8 cellular contexts compared by ENCODE assay signal in the genomic region with DNA sequence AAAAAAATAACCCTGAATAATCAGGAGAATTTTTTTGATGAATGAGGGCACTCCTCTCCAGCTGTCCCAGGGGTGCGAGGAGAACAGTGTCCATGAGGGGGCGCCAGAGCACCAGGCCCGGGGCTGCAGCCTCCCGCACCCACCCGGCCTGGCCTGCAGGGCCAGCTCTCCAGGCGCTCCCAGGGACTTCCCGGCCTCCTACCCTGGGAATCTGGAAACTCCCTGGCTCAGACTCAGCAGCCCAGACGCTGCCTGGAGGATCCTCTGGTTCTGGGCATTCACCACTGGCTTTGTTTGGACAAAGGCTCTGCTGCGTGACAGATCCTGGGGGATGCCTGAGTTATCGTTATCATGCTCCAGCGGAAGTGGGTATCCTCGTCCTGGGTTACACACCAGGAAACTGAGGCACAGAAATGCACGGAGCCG.
DNase-seq lines count a peak whose midpoint lies in the region; ATAC-seq and TF ChIP-seq lines count a peak whose summit lies in the region.

No MANE protein-coding gene starts in this region.

- H3K9me3 ChIP-seq in neutrophil, result no peaks in the 10 kb centered on the region

- H3K4me1 ChIP-seq in neutrophil (ENCODE audit: control insufficient read depth in 1 of 2, insufficient read depth in 1 of 2, low read depth in 1 of 2, low read length in 1 of 2), result no peaks in the 10 kb centered on the region

- H3K36me3 ChIP-seq in neutrophil, result peaks cover 34% of the 10 kb centered on the region

- H3K27ac ChIP-seq in neutrophil, result no peak overlapping the region

- peak; percentile 9 to 87 (median 61) for DNase-seq in C1 segment of cervical spinal cord (lab: John Stamatoyannopoulos, UW)
- DNase-seq in HFF-Myc (ENCODE audit: extremely low read depth, low read depth), result peak; percentile 63
- peak; percentile 71 for DNase-seq in RPMI8226
- peak; percentile 23 for DNase-seq in activated gamma-delta T cell (lab: John Stamatoyannopoulos, UW)
- DNase-seq in foreskin fibroblast, result peak; percentile 85 to 94
- DNase-seq in stimulated activated naive CD8-positive, alpha-beta T cell treated with anti-CD3 and anti-CD28 coated beads, Interleukin-15, Interleukin-2, amounts not matched to agents 100 U/mL and 50 U/mL, for 24 hours, result peak; percentile 75
- DNase-seq in cortex of kidney (lab: John Stamatoyannopoulos, UW), result no peak

- no peaks in the 10 kb centered on the region for H3K27me3 ChIP-seq in neutrophil

- TF ChIP-seq CTCF in HFF-Myc (IDR thresholded peaks at IDR 0.05; ENCODE audit: low read depth, low read length, missing control alignments) (peak; percentile 96), foreskin fibroblast (IDR thresholded peaks at IDR 0.05; ENCODE audit: low read depth, low read length) (peak; percentile 99), neutrophil (IDR thresholded peaks at IDR 0.05) (peak; percentile 83)

- H3K4me3 ChIP-seq in HFF-Myc (replicated peaks; ENCODE audit: low read depth, low read length), result no peak overlapping the region
- H3K4me3 ChIP-seq in foreskin fibroblast (ENCODE audit: low read depth in 1 of 2, low read length in 2 of 2), result no peak overlapping the region
- no peak overlapping the region for H3K4me3 ChIP-seq in neutrophil (ENCODE audit: low read depth in 1 of 2, low read length in 1 of 2)

- ATAC-seq in stimulated activated naive CD8-positive, alpha-beta T cell treated with anti-CD3 and anti-CD28 coated beads, Interleukin-15, Interleukin-2, amounts not matched to agents 100 U/mL and 50 U/mL, for 24 hours, result peak; percentile 54
